In the genomic region with DNA sequence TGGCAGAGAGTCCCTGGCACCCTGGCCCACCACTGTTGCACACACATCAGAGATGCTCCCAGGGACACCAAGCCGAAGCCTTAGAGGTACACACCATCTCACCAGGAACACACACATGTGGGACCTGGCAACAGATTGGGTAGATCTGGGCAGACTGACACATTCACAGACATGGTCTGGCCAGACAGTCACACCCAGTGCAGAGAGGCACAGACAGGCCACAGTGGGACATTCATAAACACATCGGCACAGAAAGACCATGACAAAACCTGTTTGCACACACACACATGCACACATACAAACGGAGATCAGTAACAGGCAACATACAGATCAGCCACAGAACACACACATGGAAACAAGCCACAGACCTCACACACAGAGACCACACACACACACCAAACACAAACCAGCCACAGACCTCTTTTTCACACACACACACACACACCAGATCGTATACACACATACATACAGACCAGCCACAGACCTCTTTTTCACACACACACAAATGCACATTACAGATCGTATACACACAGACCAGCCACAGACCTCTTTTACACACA, we compare ENCODE assay signal across 10 cellular contexts. TPM values are rescaled to one million over a fixed set of nuclear protein-coding genes. Genes with fewer than 3 reads are reported as not detected.
DNase-seq lines count a peak whose midpoint lies in the region; ATAC-seq and TF ChIP-seq lines count a peak whose summit lies in the region.
"Had no signal": no experiment of that assay in that cellular context is flagged by ENCODE, and none has a peak within 500 bp of the region (broad histone marks: within the 10 kb centered on the region; RNA-seq: fewer than 3 reads in every experiment).

No MANE protein-coding gene starts in this region.

- no peaks in the 10 kb centered on the region for H3K36me3 Mint-ChIP-seq in CD4-positive, CD25-positive, alpha-beta regulatory T cell
- H3K36me3 Mint-ChIP-seq in nephron progenitor cell (ENCODE audit: low read depth): no peaks in the 10 kb centered on the region
- H3K36me3 Mint-ChIP-seq: memory B cell had no signal

- no peak for TF ChIP-seq POLR2A in NB4 (IDR thresholded peaks at IDR 0.05; ENCODE audit: extremely low read depth, insufficient read length)

- H3K9me3 Mint-ChIP-seq in CD4-positive, CD25-positive, alpha-beta regulatory T cell: no peaks in the 10 kb centered on the region
- H3K9me3 Mint-ChIP-seq in nephron progenitor cell: no peaks in the 10 kb centered on the region
- H3K9me3 Mint-ChIP-seq: memory B cell had no signal

- no peaks in the 10 kb centered on the region for H3K9me3 ChIP-seq in CD4-positive, CD25-positive, alpha-beta regulatory T cell (ENCODE audit: control insufficient read depth in 2 of 2, low read length in 2 of 2)
- H3K9me3 ChIP-seq in duodenal mucosa (ENCODE audit: control insufficient read depth in 1 of 2, low read length in 2 of 2): no peaks in the 10 kb centered on the region

- TF ChIP-seq CTCF in NB4 (IDR thresholded peaks at IDR 0.05; ENCODE audit: low read depth, low read length) (no peak), nephron progenitor cell (IDR thresholded peaks at IDR 0.05) (no peak)

- no peak overlapping the region for H3K4me3 Mint-ChIP-seq in CD4-positive, CD25-positive, alpha-beta regulatory T cell
- no peak overlapping the region for H3K4me3 Mint-ChIP-seq in nephron progenitor cell
- H3K4me3 Mint-ChIP-seq: memory B cell had no signal

- no peaks in the 10 kb centered on the region for H3K27me3 ChIP-seq in CD4-positive, CD25-positive, alpha-beta regulatory T cell (ENCODE audit: control insufficient read depth, insufficient read depth, low read length)
- no peaks in the 10 kb centered on the region for H3K27me3 ChIP-seq in duodenal mucosa (ENCODE audit: control insufficient read depth in 1 of 2, insufficient read depth in 2 of 2, low read length in 2 of 2)

- no peak for ATAC-seq in CD4-positive, CD25-positive, alpha-beta regulatory T cell (ENCODE audit: low read depth in 2 of 2)
- no peak for ATAC-seq in HG02642 (IDR thresholded peaks at IDR 0.05; ENCODE audit: poor library complexity, unreplicated experiment)

- no peak overlapping the region for H3K27ac Mint-ChIP-seq in CD4-positive, CD25-positive, alpha-beta regulatory T cell
- H3K27ac Mint-ChIP-seq in nephron progenitor cell: no peak overlapping the region
- H3K27ac Mint-ChIP-seq: memory B cell had no signal

- no peaks in the 10 kb centered on the region for H3K36me3 ChIP-seq in CD4-positive, CD25-positive, alpha-beta regulatory T cell (ENCODE audit: control insufficient read depth, insufficient read depth, low read length)
- H3K36me3 ChIP-seq in duodenal mucosa (ENCODE audit: control insufficient read depth in 1 of 2, insufficient read depth in 2 of 2, low read length in 2 of 2): no peaks in the 10 kb centered on the region

- H3K27me3 Mint-ChIP-seq in CD4-positive, CD25-positive, alpha-beta regulatory T cell: no peaks in the 10 kb centered on the region
- no peaks in the 10 kb centered on the region for H3K27me3 Mint-ChIP-seq in nephron progenitor cell (ENCODE audit: low read depth, poor library complexity)
- H3K27me3 Mint-ChIP-seq: memory B cell had no signal

- H3K4me1 ChIP-seq in CD4-positive, CD25-positive, alpha-beta regulatory T cell (ENCODE audit: control insufficient read depth, insufficient read depth, low read length, poor library complexity, severe bottlenecking): peaks cover 70% of the 10 kb centered on the region
- H3K4me1 ChIP-seq in duodenal mucosa (ENCODE audit: control insufficient read depth in 1 of 2, insufficient read depth in 2 of 2, low read length in 2 of 2): peaks cover 73% of the 10 kb centered on the region in 2 donors

- DNase-seq in CD4-positive, CD25-positive, alpha-beta regulatory T cell: peak in 2 of 3 donors; percentile 25 to 54
- peak; percentile 25 for DNase-seq in NB4 (ENCODE audit: low read depth)
- DNase-seq in posterior vena cava (ENCODE audit: low spot score): peak; percentile 77
- no peak for DNase-seq in NCI-H774 (lab: John Stamatoyannopoulos, UW)
- no peak for DNase-seq in NCI-H1930 (lab: John Stamatoyannopoulos, UW)
- no peak for DNase-seq in nephron progenitor cell
- DNase-seq: NCI-H510A treated with DMSO at 0.1 percent for 48 hours had no signal

- peak overlapping the region; percentile 100 for H3K27ac ChIP-seq in CD4-positive, CD25-positive, alpha-beta regulatory T cell (ENCODE audit: insufficient read depth, low read length, poor library complexity, severe bottlenecking)
- H3K27ac ChIP-seq in duodenal mucosa (ENCODE audit: low read depth, low read length): peak overlapping the region; percentile 90

- H3K4me1 Mint-ChIP-seq in CD4-positive, CD25-positive, alpha-beta regulatory T cell: peaks cover 0 to 29% (median 16%) of the 10 kb centered on the region in 4 donors
- H3K4me1 Mint-ChIP-seq in nephron progenitor cell: peaks cover 28% of the 10 kb centered on the region

- H3K9ac ChIP-seq in duodenal mucosa (ENCODE audit: low read depth in 1 of 2, low read length in 2 of 2): peak overlapping the region; percentile 11 to 12

- intact Hi-C loops in posterior vena cava (cut with DNase I): no loop called here

- H3K4me3 ChIP-seq in CD4-positive, CD25-positive, alpha-beta regulatory T cell (ENCODE audit: low read depth, low read length): peak overlapping the region; percentile 29
- no peak overlapping the region for H3K4me3 ChIP-seq in NB4 (ENCODE audit: low read depth, low read length)
- H3K4me3 ChIP-seq in duodenal mucosa (ENCODE audit: low read depth in 1 of 2, low read length in 2 of 2): no peak overlapping the region

RNA-seq across cellular contexts. Expression of a gene that starts 6.3 kb away (rescaled TPM):
- 2,802 TPM for total RNA-seq in CD4-positive, CD25-positive, alpha-beta regulatory T cell
- polyA plus RNA-seq in CD4-positive, CD25-positive, alpha-beta regulatory T cell: 100 to 1,000 TPM; 582 to 986 (median 765) TPM
- 100 to 1,000 TPM; 193 to 418 TPM for total RNA-seq in posterior vena cava

RNA-seq across cellular contexts. Expression of a gene that starts 9.6 kb away (rescaled TPM):
- total RNA-seq in CD4-positive, CD25-positive, alpha-beta regulatory T cell: 16.9 TPM
- polyA plus RNA-seq in CD4-positive, CD25-positive, alpha-beta regulatory T cell: 1 to 10 TPM in 3 of 4 donors, under 1 TPM in 1; 0.24 to 1.9 (median 1.6) TPM
- total RNA-seq in posterior vena cava: 10 to 100 TPM; 20.2 to 21.7 TPM

RNA-seq across cellular contexts. Expression of a gene that starts 16.6 kb away (rescaled TPM):
- 74.0 TPM for total RNA-seq in CD4-positive, CD25-positive, alpha-beta regulatory T cell
- 100 to 1,000 TPM; 326 to 380 (median 341) TPM for polyA plus RNA-seq in CD4-positive, CD25-positive, alpha-beta regulatory T cell
- total RNA-seq in posterior vena cava: 100 to 1,000 TPM; 126 to 130 TPM

RNA-seq across cellular contexts. Expression of a gene that starts 16.9 kb away (rescaled TPM):
- total RNA-seq in CD4-positive, CD25-positive, alpha-beta regulatory T cell: 2.8 TPM
- polyA plus RNA-seq in CD4-positive, CD25-positive, alpha-beta regulatory T cell: 10 to 100 TPM in 1 of 4 donors, 1 to 10 TPM in 1, under 1 TPM in 1, not detected in 1; 0.66 to 13.9 (median 4.8) TPM
- 1 to 10 TPM in 1 of 2 donors, under 1 TPM in 1; 1.00 to 1.6 TPM for total RNA-seq in posterior vena cava

RNA-seq across cellular contexts. Expression of a gene that starts 21.4 kb away (rescaled TPM):
- 4.7 TPM for total RNA-seq in CD4-positive, CD25-positive, alpha-beta regulatory T cell
- polyA plus RNA-seq in CD4-positive, CD25-positive, alpha-beta regulatory T cell: 10 to 100 TPM; 18.7 to 27.5 (median 23.4) TPM
- 1 to 10 TPM; 4.3 to 5.1 TPM for total RNA-seq in posterior vena cava

Comparison
In these comparisons a context has a peak if more than half of its experiments do, and no peak if none do; other contexts are left out.
1. DNase-seq: peak in CD4-positive, CD25-positive, alpha-beta regulatory T cell (2 of 3), NB4 (single experiment) and posterior vena cava (single experiment); none in NCI-H774 (single experiment), NCI-H1930 (0 of 2) and nephron progenitor cell (single experiment).